In the genomic region with DNA sequence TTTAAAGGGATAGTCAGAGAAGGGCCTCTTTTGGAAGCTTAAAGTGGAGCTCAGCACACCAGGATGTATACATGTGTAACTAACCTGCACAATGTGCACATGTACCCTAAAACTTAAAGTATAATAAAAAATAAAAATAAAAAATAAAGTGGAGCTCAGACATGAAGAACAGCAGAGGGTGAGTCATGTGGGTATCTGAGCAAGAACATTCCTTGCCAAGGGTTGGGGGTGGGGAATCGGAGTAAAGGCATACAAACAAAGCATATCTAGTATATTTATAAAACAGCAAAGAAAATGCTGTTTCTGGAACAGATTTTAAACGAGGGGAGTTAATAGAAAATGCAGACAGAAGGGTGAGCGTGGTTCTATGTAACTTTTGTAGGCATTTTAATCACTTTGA, we compare ENCODE assay signal across 36 cellular contexts.
A peak's percentile ranks its signal among the peaks of the same experiment; 100 is the strongest.
DNase-seq lines count a peak whose midpoint lies in the region; ATAC-seq, FAIRE-seq and TF ChIP-seq lines count a peak whose summit lies in the region.
"Had no signal": no experiment of that assay in that cellular context is flagged by ENCODE, and none has a peak within 500 bp of the region (broad histone marks: within the 10 kb centered on the region; RNA-seq: fewer than 3 reads in every experiment).

No MANE protein-coding gene starts in this region.

- no peaks in the 10 kb centered on the region for H3K4me1 ChIP-seq in right lobe of liver
- H3K4me1 ChIP-seq: HAP-1, heart right ventricle had no signal

- H3K4me3 ChIP-seq in epithelial cell of esophagus (ENCODE audit: low read length) = no peak overlapping the region
- no peak overlapping the region for H3K4me3 ChIP-seq in right lobe of liver
- H3K4me3 ChIP-seq: HAP-1, heart right ventricle, skin epidermis, upper lobe of left lung had no signal

- TF ChIP-seq CTCF in epithelial cell of esophagus (IDR thresholded peaks at IDR 0.05; ENCODE audit: insufficient read depth, low read depth, low read length, missing control alignments) = no peak
- TF ChIP-seq CTCF in osteocyte (IDR thresholded peaks at IDR 0.05) = no peak
- TF ChIP-seq CTCF in right lobe of liver (IDR thresholded peaks at IDR 0.05) = no peak

- TF ChIP-seq POLR2A in right lobe of liver (IDR thresholded peaks at IDR 0.05) (no peak), H54 (IDR thresholded peaks at IDR 0.05; ENCODE audit: low read depth, low read length) (no peak)

- 50% methylated on average over 3 of the region's 3 CpGs for WGBS in right lobe of liver (ENCODE audit: insufficient coverage, low coverage, low lambda C conversion rate, missing lambda C conversion rate)

- peak; percentile 26 for DNase-seq in COLO829 (ENCODE audit: low spot score)
- peak; percentile 39 for DNase-seq in epithelial cell of esophagus (ENCODE audit: low read depth)
- no peak for DNase-seq in osteocyte (ENCODE audit: extremely low spot score, unreplicated experiment)
- DNase-seq in right lobe of liver = no peak
- DNase-seq in LoVo (ENCODE audit: low spot score) = no peak
- DNase-seq in dedifferentiated amniotic fluid mesenchymal stem cell (ENCODE audit: extremely low spot score) = no peak
- no peak for DNase-seq in H54 (ENCODE audit: insufficient read length, low spot score)
- DNase-seq: activated CD4-positive, alpha-beta T cell treated with anti-CD3 and anti-CD28 coated beads, Interleukin-2, amount 10 ng/mL, durations not matched to agents 7 days and 5 days; activated effector memory CD4-positive, alpha-beta T cell treated with Interleukin-2 at 50 U/mL for 16 hours; activated T-cell treated with anti-CD3 and anti-CD28 coated beads, Interleukin-2, amount 50 U/mL, for 1 hour; anterior cingulate cortex; caudate nucleus; CD4-positive, alpha-beta memory T cell; cortex of kidney; effector memory CD8-positive, alpha-beta T cell; foreskin melanocyte; heart right ventricle; Karpas-422; NCI-H1436; NCI-H226; SIG-M5; stimulated activated naive B cell treated with anti-CD40 and anti-IgM and Interleukin-4, amounts not matched to agents 10 μg/mL and 1 μg/mL and 100 μg/mL, for 72 hours; substantia nigra; SW 1271; upper lobe of left lung; WERI-Rb-1 had no signal

- intact Hi-C loops in right lobe of liver (cut with DNase I) = no loop called here

- no peak for FAIRE-seq in H54 (lab: Jason Lieb, UNC)
- FAIRE-seq: A204.1, GM12891, HepG2, RCC 7860 had no signal

- no peak overlapping the region for H3K27ac ChIP-seq in right lobe of liver
- H3K27ac ChIP-seq: heart right ventricle, skin epidermis, upper lobe of left lung, WERI-Rb-1 had no signal

- H3K27ac Mint-ChIP-seq in osteocyte (ENCODE audit: unreplicated experiment) = peak overlapping the region; percentile 77
- H3K27ac Mint-ChIP-seq: activated CD4-positive, alpha-beta T cell treated with anti-CD3 and anti-CD28 coated beads, Interleukin-2, amount 10 ng/mL, durations not matched to agents 7 days and 5 days; activated naive CD4-positive, alpha-beta T cell treated with anti-CD3 and anti-CD28 coated beads, Interleukin-2, amount 50 U/mL, for 72 hours; B cell; CD4-positive, alpha-beta memory T cell; effector memory CD8-positive, alpha-beta T cell; stimulated activated naive B cell treated with anti-CD40 and anti-IgM and Interleukin-4, amounts not matched to agents 10 μg/mL and 1 μg/mL and 100 μg/mL, for 72 hours had no signal

- H3K9me3 ChIP-seq in right lobe of liver = no peaks in the 10 kb centered on the region
- H3K9me3 ChIP-seq: HAP-1, heart right ventricle, upper lobe of left lung had no signal

- peaks cover 34% of the 10 kb centered on the region for H3K4me1 Mint-ChIP-seq in osteocyte (ENCODE audit: unreplicated experiment)
- H3K4me1 Mint-ChIP-seq: activated CD4-positive, alpha-beta T cell treated with anti-CD3 and anti-CD28 coated beads, Interleukin-2, amount 10 ng/mL, durations not matched to agents 7 days and 5 days; B cell; CD4-positive, alpha-beta memory T cell; stimulated activated naive B cell treated with anti-CD40 and anti-IgM and Interleukin-4, amounts not matched to agents 10 μg/mL and 1 μg/mL and 100 μg/mL, for 72 hours had no signal

- H3K36me3 Mint-ChIP-seq in osteocyte (ENCODE audit: unreplicated experiment) = no peaks in the 10 kb centered on the region
- H3K36me3 Mint-ChIP-seq: CD4-positive, alpha-beta memory T cell; stimulated activated naive B cell treated with anti-CD40 and anti-IgM and Interleukin-4, amounts not matched to agents 10 μg/mL and 1 μg/mL and 100 μg/mL, for 72 hours had no signal

- H3K4me3 Mint-ChIP-seq in osteocyte (ENCODE audit: unreplicated experiment) = no peak overlapping the region
- H3K4me3 Mint-ChIP-seq: activated CD4-positive, alpha-beta T cell treated with anti-CD3 and anti-CD28 coated beads, Interleukin-2, amount 10 ng/mL, durations not matched to agents 7 days and 5 days; B cell; CD4-positive, alpha-beta memory T cell; effector memory CD8-positive, alpha-beta T cell; nephron; stimulated activated naive B cell treated with anti-CD40 and anti-IgM and Interleukin-4, amounts not matched to agents 10 μg/mL and 1 μg/mL and 100 μg/mL, for 72 hours had no signal

- no peaks in the 10 kb centered on the region for H3K36me3 ChIP-seq in right lobe of liver
- H3K36me3 ChIP-seq: HAP-1, heart right ventricle, upper lobe of left lung, WERI-Rb-1 had no signal

- ATAC-seq in SK-N-SH treated with all-trans-retinoic acid at 6 μM for 48 hours (peak; percentile 57), right lobe of liver (no peak)
- ATAC-seq: activated naive CD4-positive, alpha-beta T cell treated with anti-CD3 and anti-CD28 coated beads, Interleukin-2, amount 50 U/mL, for 72 hours; effector memory CD8-positive, alpha-beta T cell; heart right ventricle; HepG2; stimulated activated naive B cell treated with anti-CD40 and anti-IgM and Interleukin-4, amounts not matched to agents 10 μg/mL and 1 μg/mL and 100 μg/mL, for 72 hours had no signal

- H3K27me3 Mint-ChIP-seq in osteocyte (ENCODE audit: unreplicated experiment) = no peaks in the 10 kb centered on the region
- H3K27me3 Mint-ChIP-seq: activated CD4-positive, alpha-beta T cell treated with anti-CD3 and anti-CD28 coated beads, Interleukin-2, amount 10 ng/mL, durations not matched to agents 7 days and 5 days; B cell; CD4-positive, alpha-beta memory T cell; effector memory CD8-positive, alpha-beta T cell; stimulated activated naive B cell treated with anti-CD40 and anti-IgM and Interleukin-4, amounts not matched to agents 10 μg/mL and 1 μg/mL and 100 μg/mL, for 72 hours had no signal

- H3K9me3 Mint-ChIP-seq in osteocyte (ENCODE audit: unreplicated experiment) = no peaks in the 10 kb centered on the region
- H3K9me3 Mint-ChIP-seq: activated CD4-positive, alpha-beta T cell treated with anti-CD3 and anti-CD28 coated beads, Interleukin-2, amount 10 ng/mL, durations not matched to agents 7 days and 5 days; nephron had no signal

- no peaks in the 10 kb centered on the region for H3K27me3 ChIP-seq in right lobe of liver
- H3K27me3 ChIP-seq: heart right ventricle, upper lobe of left lung had no signal

TF ChIP-seq in SK-N-SH treated with all-trans-retinoic acid at 6 μM for 48 hours, 23 proteins besides CTCF, POLR2A, EP300 and RAD21 (continues in another document):
- TF ChIP-seq TCF4 (CRISPR knock-in tag; IDR thresholded peaks at IDR 0.05; ENCODE audit: borderline replicate concordance) = no peak
- TF ChIP-seq, protein P1, sequence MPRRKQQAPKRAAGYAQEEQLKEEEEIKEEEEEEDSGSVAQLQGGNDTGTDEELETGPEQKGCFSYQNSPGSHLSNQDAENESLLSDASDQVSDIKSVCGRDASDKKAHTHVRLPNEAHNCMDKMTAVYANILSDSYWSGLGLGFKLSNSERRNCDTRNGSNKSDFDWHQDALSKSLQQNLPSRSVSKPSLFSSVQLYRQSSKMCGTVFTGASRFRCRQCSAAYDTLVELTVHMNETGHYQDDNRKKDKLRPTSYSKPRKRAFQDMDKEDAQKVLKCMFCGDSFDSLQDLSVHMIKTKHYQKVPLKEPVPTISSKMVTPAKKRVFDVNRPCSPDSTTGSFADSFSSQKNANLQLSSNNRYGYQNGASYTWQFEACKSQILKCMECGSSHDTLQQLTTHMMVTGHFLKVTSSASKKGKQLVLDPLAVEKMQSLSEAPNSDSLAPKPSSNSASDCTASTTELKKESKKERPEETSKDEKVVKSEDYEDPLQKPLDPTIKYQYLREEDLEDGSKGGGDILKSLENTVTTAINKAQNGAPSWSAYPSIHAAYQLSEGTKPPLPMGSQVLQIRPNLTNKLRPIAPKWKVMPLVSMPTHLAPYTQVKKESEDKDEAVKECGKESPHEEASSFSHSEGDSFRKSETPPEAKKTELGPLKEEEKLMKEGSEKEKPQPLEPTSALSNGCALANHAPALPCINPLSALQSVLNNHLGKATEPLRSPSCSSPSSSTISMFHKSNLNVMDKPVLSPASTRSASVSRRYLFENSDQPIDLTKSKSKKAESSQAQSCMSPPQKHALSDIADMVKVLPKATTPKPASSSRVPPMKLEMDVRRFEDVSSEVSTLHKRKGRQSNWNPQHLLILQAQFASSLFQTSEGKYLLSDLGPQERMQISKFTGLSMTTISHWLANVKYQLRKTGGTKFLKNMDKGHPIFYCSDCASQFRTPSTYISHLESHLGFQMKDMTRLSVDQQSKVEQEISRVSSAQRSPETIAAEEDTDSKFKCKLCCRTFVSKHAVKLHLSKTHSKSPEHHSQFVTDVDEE (CRISPR knock-in tag; IDR thresholded peaks at IDR 0.05) = no peak
- TF ChIP-seq, protein P2, sequence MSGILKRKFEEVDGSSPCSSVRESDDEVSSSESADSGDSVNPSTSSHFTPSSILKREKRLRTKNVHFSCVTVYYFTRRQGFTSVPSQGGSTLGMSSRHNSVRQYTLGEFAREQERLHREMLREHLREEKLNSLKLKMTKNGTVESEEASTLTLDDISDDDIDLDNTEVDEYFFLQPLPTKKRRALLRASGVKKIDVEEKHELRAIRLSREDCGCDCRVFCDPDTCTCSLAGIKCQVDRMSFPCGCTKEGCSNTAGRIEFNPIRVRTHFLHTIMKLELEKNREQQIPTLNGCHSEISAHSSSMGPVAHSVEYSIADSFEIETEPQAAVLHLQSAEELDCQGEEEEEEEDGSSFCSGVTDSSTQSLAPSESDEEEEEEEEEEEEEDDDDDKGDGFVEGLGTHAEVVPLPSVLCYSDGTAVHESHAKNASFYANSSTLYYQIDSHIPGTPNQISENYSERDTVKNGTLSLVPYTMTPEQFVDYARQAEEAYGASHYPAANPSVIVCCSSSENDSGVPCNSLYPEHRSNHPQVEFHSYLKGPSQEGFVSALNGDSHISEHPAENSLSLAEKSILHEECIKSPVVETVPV (CRISPR knock-in tag; IDR thresholded peaks at IDR 0.05) = no peak
- TF ChIP-seq ZNF70 (CRISPR knock-in tag; IDR thresholded peaks at IDR 0.05) = no peak
- no peak for TF ChIP-seq ZC3H10 (CRISPR knock-in tag; IDR thresholded peaks at IDR 0.05)
- TF ChIP-seq ZNF565 (CRISPR knock-in tag; conservative IDR thresholded peaks at IDR 0.05; ENCODE audit: low read depth) = no peak
- TF ChIP-seq GLIS3 (CRISPR knock-in tag; IDR thresholded peaks at IDR 0.05) = no peak
- no peak for TF ChIP-seq BACH2 (CRISPR knock-in tag; IDR thresholded peaks at IDR 0.05; ENCODE audit: borderline replicate concordance)
- no peak for TF ChIP-seq ZFP30 (CRISPR knock-in tag; IDR thresholded peaks at IDR 0.05)
- no peak for TF ChIP-seq CSDC2 (CRISPR knock-in tag; IDR thresholded peaks at IDR 0.05)
- TF ChIP-seq RARB (CRISPR knock-in tag; IDR thresholded peaks at IDR 0.05) = no peak
- no peak for TF ChIP-seq PPARA (CRISPR knock-in tag; IDR thresholded peaks at IDR 0.05; ENCODE audit: borderline replicate concordance)

Comparison
In these comparisons a context has a peak if more than half of its experiments do, and no peak if none do; other contexts are left out.
1. DNase-seq: peak in COLO829 (single experiment) and epithelial cell of esophagus (single experiment); none in osteocyte (single experiment), right lobe of liver (0 of 3), LoVo (single experiment), dedifferentiated amniotic fluid mesenchymal stem cell (single experiment) and H54 (single experiment).